ENCODE assay signal across 6 cellular contexts in the genomic region with DNA sequence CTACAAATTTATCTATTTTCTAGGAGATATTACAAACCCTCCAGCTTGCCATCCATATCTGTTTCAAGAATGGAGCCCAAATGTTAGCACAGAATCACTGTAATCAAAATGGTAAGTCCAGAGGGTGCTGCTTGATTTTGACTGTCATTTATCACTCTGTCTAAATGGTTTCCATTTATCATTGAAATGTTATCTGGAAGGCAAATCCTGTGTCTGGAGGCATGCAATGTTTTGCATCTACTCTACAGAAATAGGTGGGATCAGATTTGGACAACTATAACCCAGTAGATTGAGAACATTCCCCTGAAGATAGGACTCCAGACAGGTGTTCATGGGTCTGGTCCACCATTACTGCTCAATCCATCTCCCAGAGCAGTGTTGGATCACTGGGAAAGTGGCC.
"Had no signal": no experiment of that assay in that cellular context is flagged by ENCODE, and none has a peak within 500 bp of the region (broad histone marks: within the 10 kb centered on the region; RNA-seq: fewer than 3 reads in every experiment).

No MANE protein-coding gene starts in this region.

- H3K27ac Mint-ChIP-seq: IgD-negative memory B cell had no signal

- H3K4me3 ChIP-seq: K562 had no signal

- H3K4me3 Mint-ChIP-seq: IgD-negative memory B cell had no signal

- H3K27ac ChIP-seq: HL-60 had no signal

- DNase-seq: IMR-90, KBM-7, KG1 had no signal

- H3K36me3 Mint-ChIP-seq: IgD-negative memory B cell had no signal

- H3K4me1 Mint-ChIP-seq: IgD-negative memory B cell had no signal
